In genomic region chr4:186685744-186686143, GRCh38 we compare ENCODE assay signal across 11 cellular contexts. TPM values are rescaled to one million over a fixed set of nuclear protein-coding genes. Genes with fewer than 3 reads are reported as not detected.
DNase-seq lines count a peak whose midpoint lies in the region; ATAC-seq and TF ChIP-seq lines count a peak whose summit lies in the region.
"Had no signal": no experiment of that assay in that cellular context is flagged by ENCODE, and none has a peak within 500 bp of the region (broad histone marks: within the 10 kb centered on the region; RNA-seq: fewer than 3 reads in every experiment).

No MANE protein-coding gene starts in this region.

- WGBS in prostate gland: 53% methylated on average over 3 of the region's 3 CpGs

- H3K79me2 ChIP-seq in PC-9 (ENCODE audit: low read depth) (0 out of 2 replicates have a peak, but pooled peaks cover 10% of the 10 kb centered on the region), fibroblast of lung (ENCODE audit: control insufficient read depth, insufficient read depth, low read length) (peaks cover 77% of the 10 kb centered on the region)

- peak; percentile 75 for DNase-seq in BJ (ENCODE audit: low read depth)
- DNase-seq in PC-9: peak; percentile 32 to 83
- DNase-seq in fibroblast of lung (ENCODE audit: low read depth in 2 of 2): peak; percentile 71 to 96
- no peak for DNase-seq in hippocampal formation (lab: John Stamatoyannopoulos, UW)
- no peak for DNase-seq in prostate gland (ENCODE audit: low spot score)
- DNase-seq in NCI-H2171 (lab: John Stamatoyannopoulos, UW): no peak
- DNase-seq: activated naive CD4-positive, alpha-beta T cell treated with anti-CD3 and anti-CD28 coated beads, Interleukin-2, amount 10 ng/mL, durations not matched to agents 7 days and 5 days; KG1; T-cell had no signal

- intact Hi-C loops in PC-9 (cut with micrococcal nuclease; ENCODE audit: unreplicated experiment) (loop anchor here (1.0 to 5.0 kb wide), 4 partner anchors 9 to 58 kb away; no protein-coding TSS in a partner anchor), prostate gland (cut with DNase I) (no loop called here)

- H3K4me2 ChIP-seq in PC-9 (peak overlapping the region; percentile 28; the same call in 1 of the 2 replicates), fibroblast of lung (ENCODE audit: extremely low read depth, insufficient read depth, low read length) (peak overlapping the region; percentile 54)

- H3K9me2 ChIP-seq in PC-9 (ENCODE audit: insufficient read depth): no peaks in the 10 kb centered on the region

- TF ChIP-seq POLR2A in prostate gland (IDR thresholded peaks at IDR 0.05): no peak

- TF ChIP-seq CTCF in BJ (IDR thresholded peaks at IDR 0.05; ENCODE audit: insufficient read depth, low read depth, low read length) (no peak), PC-9 (conservative IDR thresholded peaks at IDR 0.05) (no peak), fibroblast of lung (conservative IDR thresholded peaks at IDR 0.05 in 1 of 2, IDR thresholded peaks at IDR 0.05 in 1 of 2; ENCODE audit: low read depth in 1 of 2, low read length in 2 of 2) (no peak), prostate gland (IDR thresholded peaks at IDR 0.05) (no peak)

- H2AFZ ChIP-seq in PC-9 (no peak overlapping the region), fibroblast of lung (ENCODE audit: low read length) (no peak overlapping the region)

- H3K27ac ChIP-seq in PC-9 (peak overlapping the region; percentile 38; the same call in 1 of the 2 replicates), fibroblast of lung (ENCODE audit: insufficient read depth, low read length) (peak overlapping the region; percentile 55), muscle layer of colon (ENCODE audit: low read depth, low read length) (peak overlapping the region; percentile 83), prostate gland (no peak overlapping the region)

- H3K36me3 ChIP-seq in BJ (ENCODE audit: control insufficient read depth, insufficient read depth, low read length) (peaks cover 3% of the 10 kb centered on the region; the same call in 1 of the 2 replicates), PC-9 (ENCODE audit: low read depth) (no peaks in the 10 kb centered on the region), fibroblast of lung (ENCODE audit: control insufficient read depth, insufficient read depth, low read length) (no peaks in the 10 kb centered on the region), muscle layer of colon (ENCODE audit: insufficient read depth, low read length) (no peaks in the 10 kb centered on the region), prostate gland (no peaks in the 10 kb centered on the region)

- H3K4me3 ChIP-seq in BJ (ENCODE audit: low read depth, low read length) (no peak overlapping the region), PC-9 (no peak overlapping the region), fibroblast of lung (replicated peaks in 1 of 4; ENCODE audit: control extremely low read depth in 1 of 4, insufficient read depth in 1 of 4, low read depth in 3 of 4, low read length in 4 of 4) (no peak overlapping the region), muscle layer of colon (ENCODE audit: low read depth in 1 of 2, low read length in 2 of 2) (no peak overlapping the region), prostate gland (no peak overlapping the region)

- H3K4me1 ChIP-seq in PC-9 (replicated peaks; ENCODE audit: insufficient read depth) (peaks cover 15% of the 10 kb centered on the region), fibroblast of lung (ENCODE audit: control insufficient read depth, extremely low read depth, insufficient read depth, low read length) (peaks cover 10% of the 10 kb centered on the region), muscle layer of colon (ENCODE audit: insufficient read depth, low read length) (peaks cover 55% of the 10 kb centered on the region), prostate gland (replicated peaks) (no peaks in the 10 kb centered on the region)

- H3K9me3 ChIP-seq in PC-9 (ENCODE audit: insufficient read depth, low read depth) (no peaks in the 10 kb centered on the region), fibroblast of lung (ENCODE audit: control insufficient read depth, insufficient read depth, low read depth, low read length) (no peaks in the 10 kb centered on the region), muscle layer of colon (ENCODE audit: low read length) (no peaks in the 10 kb centered on the region), prostate gland (no peaks in the 10 kb centered on the region)

- ATAC-seq in GM21825 (IDR thresholded peaks at IDR 0.05; ENCODE audit: unreplicated experiment): no peak
- ATAC-seq: T-cell had no signal

- POLR2A ChIA-PET in BJ (lab: Charles Lee): no interaction called here
- POLR2A ChIA-PET in PC-9 (lab: Charles Lee; ENCODE audit: unreplicated experiment): interaction anchor here (0.7 kb wide), 1 partner anchor 1150 kb away, joined by 3 read pairs; no protein-coding TSS in a partner anchor

- CTCF ChIA-PET in BJ (lab: Yijun Ruan, JAX): interaction anchor here (0.8 to 1.3 kb wide), 2 partner anchors 15 to 34 kb away, joined by 3 read pairs; no protein-coding TSS in a partner anchor
- CTCF ChIA-PET in PC-9 (lab: Charles Lee): no interaction called here

- H4K20me1 ChIP-seq in PC-9 (ENCODE audit: insufficient read depth) (no peaks in the 10 kb centered on the region), fibroblast of lung (ENCODE audit: control insufficient read depth, extremely low read depth, insufficient read depth, low read length) (no peaks in the 10 kb centered on the region)

- H3K27me3 ChIP-seq in BJ (ENCODE audit: control insufficient read depth, insufficient read depth, low read length) (no peaks in the 10 kb centered on the region), PC-9 (ENCODE audit: insufficient read depth, low read depth) (no peaks in the 10 kb centered on the region), fibroblast of lung (ENCODE audit: control insufficient read depth, insufficient read depth, low read length) (no peaks in the 10 kb centered on the region), muscle layer of colon (ENCODE audit: control insufficient read depth in 1 of 2, insufficient read depth in 2 of 2, low read length in 2 of 2) (no peaks in the 10 kb centered on the region), prostate gland (replicated peaks; ENCODE audit: insufficient read depth) (no peaks in the 10 kb centered on the region)

- BruUV-seq in PC-9 (replicated peaks; lab: Mats Ljungman, UMichigan): no TSS peak

- no peaks in the 10 kb centered on the region for H3F3A ChIP-seq in PC-9 (ENCODE audit: insufficient read depth, low read depth)

- H3K9ac ChIP-seq in fibroblast of lung (ENCODE audit: insufficient read depth, low read length) (no peak overlapping the region), muscle layer of colon (ENCODE audit: low read length) (no peak overlapping the region)

RNA-seq across cellular contexts. Expression of gene FAT1, which starts 37.9 kb away (rescaled TPM):
- 351 and 489 TPM in 2 replicates for polyA plus RNA-seq in BJ (2011; rRNA removed)
- 1,204 and 1,354 TPM in 2 replicates for polyA minus RNA-seq in BJ (2011; rRNA and poly(A)+ RNA removed)
- 59.5 and 73.2 TPM in 2 replicates for total RNA-seq in PC-9 (2021)
- 408 and 729 TPM in 2 replicates for total RNA-seq in fibroblast of lung
- 151 and 188 TPM in 2 replicates for polyA plus RNA-seq in fibroblast of lung
- polyA plus RNA-seq in fibroblast of lung (2012): 109 and 124 TPM in 2 replicates
- polyA minus RNA-seq in fibroblast of lung (ENCODE audit: low replicate concordance): 1,250 and 1,562 TPM in 2 replicates
- 100 to 1,000 TPM; 175 to 215 TPM for total RNA-seq in prostate gland

Comparison
In these comparisons a context has a peak if more than half of its experiments do, and no peak if none do; other contexts are left out.
1. DNase-seq: peak in BJ (single experiment), PC-9 (2 of 2) and fibroblast of lung (2 of 2); none in hippocampal formation (0 of 2), prostate gland (single experiment) and NCI-H2171 (single experiment).
2. H3K27ac ChIP-seq: peak in PC-9 (single experiment), fibroblast of lung (single experiment) and muscle layer of colon (single experiment); none in prostate gland (0 of 2).